ENCODE assay signal across 22 cellular contexts in the genomic region with DNA sequence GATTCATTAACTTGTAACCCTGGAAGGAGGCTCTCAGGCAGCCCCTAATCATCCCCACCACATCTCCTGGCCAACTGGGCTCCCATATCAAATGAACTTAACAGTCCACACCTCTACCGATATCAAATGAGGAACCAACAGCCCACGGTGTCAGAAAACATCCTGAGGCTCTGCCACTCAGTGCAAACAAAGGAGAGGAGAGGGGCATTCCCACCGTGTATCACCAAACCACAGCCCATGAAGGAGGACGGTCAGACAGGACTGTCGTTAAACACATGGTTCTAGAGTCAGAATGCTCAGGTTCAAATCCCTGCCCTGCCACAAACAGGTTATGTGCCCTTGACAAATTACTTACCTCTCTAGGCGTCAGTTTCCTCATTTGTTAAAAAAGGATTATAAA.
"Had no signal": no experiment of that assay in that cellular context is flagged by ENCODE, and none has a peak within 500 bp of the region (broad histone marks: within the 10 kb centered on the region; RNA-seq: fewer than 3 reads in every experiment).

No MANE protein-coding gene starts in this region.

- DNase-seq: dermis blood vessel endothelial cell; effector memory CD4-positive, alpha-beta T cell; foreskin keratinocyte; heart left ventricle; hippocampal formation; left cardiac atrium; left lung; mesenchymal stem cell; mucosa of descending colon; naive B cell; nephron progenitor cell; nucleus accumbens; stimulated activated CD4-positive, alpha-beta T cell treated with anti-CD3 and anti-CD28 coated beads, Interleukin-12 subunit alpha, Interleukin-12 subunit beta, amount 100 ng/mL, for 4 hours; stimulated activated CD4-positive, alpha-beta T cell treated with anti-CD3 and anti-CD28 coated beads, Interleukin-1b, Interleukin-23, amount 100 ng/mL, for 48 hours; stimulated activated CD4-positive, alpha-beta T cell treated with anti-CD3 and anti-CD28 coated beads, Interleukin-4, amount 100 ng/mL, for 24 hours; stimulated activated naive CD8-positive, alpha-beta T cell treated with anti-CD3 and anti-CD28 coated beads, Interleukin-15, Interleukin-2, amounts not matched to agents 100 U/mL and 50 U/mL, for 24 hours; substantia nigra; testis; tibial artery had no signal

- ATAC-seq: foreskin keratinocyte; gastroesophageal sphincter; heart left ventricle; left cardiac atrium; left lung; mucosa of descending colon; sciatic nerve; stimulated activated effector memory CD8-positive, alpha-beta T cell treated with anti-CD3 and anti-CD28 coated beads, Interleukin-12 subunit alpha, Interleukin-12 subunit beta, amount 100 ng/mL, for 72 hours; stimulated activated naive CD8-positive, alpha-beta T cell treated with anti-CD3 and anti-CD28 coated beads, Interleukin-15, Interleukin-2, amounts not matched to agents 100 U/mL and 50 U/mL, for 24 hours had no signal
